ENCODE assay signal across 19 cellular contexts in genomic region chr15:59174161-59174845, GRCh38. TPM values are rescaled to one million over a fixed set of nuclear protein-coding genes. Genes with fewer than 3 reads are reported as not detected.
DNase-seq lines count a peak whose midpoint lies in the region; ATAC-seq and TF ChIP-seq lines count a peak whose summit lies in the region.
"Had no signal": no experiment of that assay in that cellular context is flagged by ENCODE, and none has a peak within 500 bp of the region (broad histone marks: within the 10 kb centered on the region; RNA-seq: fewer than 3 reads in every experiment).

No MANE protein-coding gene starts in this region.

- peak; percentile 50 for DNase-seq in HT1080 (ENCODE audit: low read depth)
- DNase-seq in caudate nucleus (lab: John Stamatoyannopoulos, UW) = no peak
- peak; percentile 30 for DNase-seq in medulla oblongata (ENCODE audit: extremely low spot score)
- no peak for DNase-seq in tibial artery
- DNase-seq in activated T-helper 2 cell treated with anti-CD3 and anti-CD28 coated beads, Interferon-gamma antibody, Interleukin-2, Interleukin-4, amounts not matched to agents 10 μg/mL and 5 μg/mL and 100 μg/mL, durations not matched to agents 14 hours and 24 hours and 36 hours (ENCODE audit: low spot score) = no peak
- DNase-seq in NCI-H128 (lab: John Stamatoyannopoulos, UW; ENCODE audit: unreplicated experiment) = no peak
- DNase-seq: activated naive CD8-positive, alpha-beta T cell treated with anti-CD3 and anti-CD28 coated beads, Interleukin-2, amount 10 ng/mL, durations not matched to agents 7 days and 5 days; NCI-H2107 had no signal

- H3K36me3 ChIP-seq in tibial artery = peaks cover 35 to 67% (median 56%) of the 10 kb centered on the region in 3 donors
- H3K36me3 ChIP-seq: neutrophil had no signal

- intact Hi-C loops in tibial artery (cut with DNase I; ENCODE audit: low total_unique reads) = no loop called here
- intact Hi-C loops in activated T-helper 2 cell treated with anti-CD3 and anti-CD28 coated beads, Interferon-gamma antibody, Interleukin-2, Interleukin-4, amounts not matched to agents 10 μg/mL and 5 μg/mL and 100 μg/mL, durations not matched to agents 14 hours and 24 hours and 36 hours (cut with micrococcal nuclease) = loop anchor here (2.0 to 10.0 kb wide), 2 partner anchors 120 to 318 kb away; no protein-coding TSS in a partner anchor

- no peak overlapping the region for H3K4me3 ChIP-seq in tibial artery
- H3K4me3 ChIP-seq: thoracic aorta had no signal

- no peaks in the 10 kb centered on the region for H3K9me3 ChIP-seq in tibial artery
- H3K9me3 ChIP-seq: neutrophil, thoracic aorta had no signal

- peaks cover 6 to 35% (median 20%) of the 10 kb centered on the region in 4 donors for H3K4me1 ChIP-seq in tibial artery

- H3K36me3 Mint-ChIP-seq in activated T-helper 2 cell treated with anti-CD3 and anti-CD28 coated beads, Interferon-gamma antibody, Interleukin-2, Interleukin-4, amounts not matched to agents 10 μg/mL and 5 μg/mL and 100 μg/mL, durations not matched to agents 14 hours and 24 hours and 36 hours (ENCODE audit: low read depth) = peaks cover 40% of the 10 kb centered on the region

- peaks cover 18% of the 10 kb centered on the region for H3K4me1 Mint-ChIP-seq in activated T-helper 2 cell treated with anti-CD3 and anti-CD28 coated beads, Interferon-gamma antibody, Interleukin-2, Interleukin-4, amounts not matched to agents 10 μg/mL and 5 μg/mL and 100 μg/mL, durations not matched to agents 14 hours and 24 hours and 36 hours (ENCODE audit: low read depth)
- H3K4me1 Mint-ChIP-seq: central memory CD8-positive, alpha-beta T cell had no signal

- H3K27me3 Mint-ChIP-seq in activated T-helper 2 cell treated with anti-CD3 and anti-CD28 coated beads, Interferon-gamma antibody, Interleukin-2, Interleukin-4, amounts not matched to agents 10 μg/mL and 5 μg/mL and 100 μg/mL, durations not matched to agents 14 hours and 24 hours and 36 hours (ENCODE audit: low read depth) = peaks cover 6% of the 10 kb centered on the region
- H3K27me3 Mint-ChIP-seq: IgD-negative memory B cell had no signal

- no peak for ATAC-seq in HG02759 (IDR thresholded peaks at IDR 0.05; ENCODE audit: unreplicated experiment)
- ATAC-seq in GM21825 (IDR thresholded peaks at IDR 0.05; ENCODE audit: unreplicated experiment) = no peak

- no peak overlapping the region for H3K27ac Mint-ChIP-seq in activated T-helper 2 cell treated with anti-CD3 and anti-CD28 coated beads, Interferon-gamma antibody, Interleukin-2, Interleukin-4, amounts not matched to agents 10 μg/mL and 5 μg/mL and 100 μg/mL, durations not matched to agents 14 hours and 24 hours and 36 hours
- H3K27ac Mint-ChIP-seq: activated naive CD8-positive, alpha-beta T cell treated with anti-CD3 and anti-CD28 coated beads, Interleukin-2, amount 10 ng/mL, durations not matched to agents 7 days and 5 days had no signal

- no peak for TF ChIP-seq CTCF in tibial artery (IDR thresholded peaks at IDR 0.05)

- no peaks in the 10 kb centered on the region for H3K27me3 ChIP-seq in tibial artery

- H3K9me3 Mint-ChIP-seq in activated T-helper 2 cell treated with anti-CD3 and anti-CD28 coated beads, Interferon-gamma antibody, Interleukin-2, Interleukin-4, amounts not matched to agents 10 μg/mL and 5 μg/mL and 100 μg/mL, durations not matched to agents 14 hours and 24 hours and 36 hours = no peaks in the 10 kb centered on the region
- H3K9me3 Mint-ChIP-seq: activated naive CD8-positive, alpha-beta T cell treated with anti-CD3 and anti-CD28 coated beads, Interleukin-2, amount 10 ng/mL, durations not matched to agents 7 days and 5 days; central memory CD8-positive, alpha-beta T cell; IgD-negative memory B cell had no signal

- H3K4me3 Mint-ChIP-seq in activated T-helper 2 cell treated with anti-CD3 and anti-CD28 coated beads, Interferon-gamma antibody, Interleukin-2, Interleukin-4, amounts not matched to agents 10 μg/mL and 5 μg/mL and 100 μg/mL, durations not matched to agents 14 hours and 24 hours and 36 hours (ENCODE audit: low read depth) = no peak overlapping the region
- H3K4me3 Mint-ChIP-seq: activated naive CD8-positive, alpha-beta T cell treated with anti-CD3 and anti-CD28 coated beads, Interleukin-2, amount 10 ng/mL, durations not matched to agents 7 days and 5 days; activated T-cell treated with anti-CD3 and anti-CD28 coated beads, Interleukin-2, amount 50 U/mL, for 4 hours; central memory CD8-positive, alpha-beta T cell; IgD-negative memory B cell had no signal

- H3K27ac ChIP-seq in caudate nucleus (ENCODE audit: low read depth, low read length) (peak overlapping the region; percentile 19), tibial artery (peak overlapping the region; percentile 25 to 53)
- H3K27ac ChIP-seq: neutrophil had no signal

RNA-seq across cellular contexts. Expression of gene LDHAL6B, which starts 32.3 kb away (rescaled TPM):
- not detected in 2 replicates for total RNA-seq in HT1080 (2014; rRNA removed; shearing (Covaris generic))
- polyA plus RNA-seq in HT1080 (2015; cell fraction: cytosol; rRNA removed) = not detected in 2 replicates
- not detected in 2 replicates for polyA plus RNA-seq in HT1080 (2015; cell fraction: nucleus; rRNA removed)
- total RNA-seq in activated T-helper 2 cell treated with anti-CD3 and anti-CD28 coated beads, Interferon-gamma antibody, Interleukin-2, Interleukin-4, amounts not matched to agents 10 μg/mL and 5 μg/mL and 100 μg/mL, durations not matched to agents 14 hours and 24 hours and 36 hours = not detected in 2 replicates
- total RNA-seq: activated naive CD8-positive, alpha-beta T cell treated with anti-CD3 and anti-CD28 coated beads, Interleukin-2, amount 10 ng/mL, durations not matched to agents 7 days and 5 days; activated T-cell treated with anti-CD3 and anti-CD28 coated beads, Interleukin-2, amount 50 U/mL, for 4 hours; frontal cortex; mesenteric fat pad; sciatic nerve; thoracic aorta had no signal
- polyA plus RNA-seq: BJ, IgD-negative memory B cell had no signal

Comparison
In these comparisons a context has a peak if more than half of its experiments do, and no peak if none do; other contexts are left out.
1. DNase-seq: peak in HT1080 (single experiment) and medulla oblongata (single experiment); none in caudate nucleus (0 of 61), tibial artery (0 of 2), activated T-helper 2 cell treated with anti-CD3 and anti-CD28 coated beads, Interferon-gamma antibody, Interleukin-2, Interleukin-4, amounts not matched to agents 10 μg/mL and 5 μg/mL and 100 μg/mL, durations not matched to agents 14 hours and 24 hours and 36 hours (single experiment) and NCI-H128 (single experiment).